In genomic region chr5:138945421-138946240, GRCh38 we compare ENCODE assay signal across 13 cellular contexts.
DNase-seq lines count a peak whose midpoint lies in the region; ATAC-seq, FAIRE-seq and TF ChIP-seq lines count a peak whose summit lies in the region.
"Had no signal": no experiment of that assay in that cellular context is flagged by ENCODE, and none has a peak within 500 bp of the region (broad histone marks: within the 10 kb centered on the region; RNA-seq: fewer than 3 reads in every experiment).

No MANE protein-coding gene starts in this region.

- FAIRE-seq in frontal cortex (lab: Jason Lieb, UNC): no peak
- FAIRE-seq: colon, keratinocyte had no signal

- no peak overlapping the region for H3K27ac ChIP-seq in brain microvascular endothelial cell
- H3K27ac ChIP-seq in upper lobe of left lung: no peak overlapping the region

- CTCF ChIA-PET in activated CD8-positive, alpha-beta T cell treated with anti-CD3 and anti-CD28 coated beads, Interleukin-2, amount 10 ng/mL, durations not matched to agents 7 days and 5 days (lab: Charles Lee): no interaction called here
- CTCF ChIA-PET in activated CD8-positive, alpha-beta T cell treated with anti-CD3 and anti-CD28 coated beads for 36 hours (lab: Charles Lee): no interaction called here

- peaks cover 11% of the 10 kb centered on the region for H3K4me1 Mint-ChIP-seq in activated CD8-positive, alpha-beta T cell treated with anti-CD3 and anti-CD28 coated beads, Interleukin-2, amount 10 ng/mL, durations not matched to agents 7 days and 5 days (ENCODE audit: low read depth)
- H3K4me1 Mint-ChIP-seq in activated CD8-positive, alpha-beta T cell treated with anti-CD3 and anti-CD28 coated beads for 36 hours (ENCODE audit: low read depth): peaks cover 6% of the 10 kb centered on the region
- H3K4me1 Mint-ChIP-seq in memory B cell: peaks cover 2% of the 10 kb centered on the region
- peaks cover 4 to 12% (median 8%) of the 10 kb centered on the region in 4 donors for H3K4me1 Mint-ChIP-seq in naive thymus-derived CD8-positive, alpha-beta T cell

- H3K36me3 Mint-ChIP-seq in activated CD8-positive, alpha-beta T cell treated with anti-CD3 and anti-CD28 coated beads, Interleukin-2, amount 10 ng/mL, durations not matched to agents 7 days and 5 days (ENCODE audit: low read depth): no peaks in the 10 kb centered on the region
- H3K36me3 Mint-ChIP-seq in activated CD8-positive, alpha-beta T cell treated with anti-CD3 and anti-CD28 coated beads for 36 hours (ENCODE audit: low read depth): peaks cover 3% of the 10 kb centered on the region
- H3K36me3 Mint-ChIP-seq in memory B cell: peaks cover 18% of the 10 kb centered on the region
- H3K36me3 Mint-ChIP-seq in naive thymus-derived CD8-positive, alpha-beta T cell: peaks cover 0 to 35% (median 26%) of the 10 kb centered on the region in 3 donors
- H3K36me3 Mint-ChIP-seq: natural killer cell treated with Interleukin-12 subunit alpha and Interleukin-12 subunit beta and Interleukin-15 and Interleukin-18, amount 100 ng/mL, for 72 hours had no signal

- H3K36me3 ChIP-seq in brain microvascular endothelial cell (replicated peaks): no peaks in the 10 kb centered on the region
- H3K36me3 ChIP-seq in upper lobe of left lung: peaks cover 0 to 20% (median 14%) of the 10 kb centered on the region in 4 donors

- H3K4me1 ChIP-seq in upper lobe of left lung: peaks cover 9 to 13% (median 10%) of the 10 kb centered on the region in 4 donors

- no peak for TF ChIP-seq POLR2A in upper lobe of left lung (IDR thresholded peaks at IDR 0.05)

- WGBS in upper lobe of left lung, 2 donors: 87 to 90% methylated on average over 18 to 19 of the region's 23 CpGs

- no peaks in the 10 kb centered on the region for H3K9me3 ChIP-seq in upper lobe of left lung

- no peaks in the 10 kb centered on the region for H3K27me3 Mint-ChIP-seq in activated CD8-positive, alpha-beta T cell treated with anti-CD3 and anti-CD28 coated beads, Interleukin-2, amount 10 ng/mL, durations not matched to agents 7 days and 5 days (ENCODE audit: low read depth)
- H3K27me3 Mint-ChIP-seq in activated CD8-positive, alpha-beta T cell treated with anti-CD3 and anti-CD28 coated beads for 36 hours: no peaks in the 10 kb centered on the region
- no peaks in the 10 kb centered on the region for H3K27me3 Mint-ChIP-seq in memory B cell
- no peaks in the 10 kb centered on the region for H3K27me3 Mint-ChIP-seq in naive thymus-derived CD8-positive, alpha-beta T cell
- H3K27me3 Mint-ChIP-seq: natural killer cell treated with Interleukin-12 subunit alpha and Interleukin-12 subunit beta and Interleukin-15 and Interleukin-18, amount 100 ng/mL, for 72 hours had no signal

- no peaks in the 10 kb centered on the region for H3K9me3 Mint-ChIP-seq in activated CD8-positive, alpha-beta T cell treated with anti-CD3 and anti-CD28 coated beads, Interleukin-2, amount 10 ng/mL, durations not matched to agents 7 days and 5 days (ENCODE audit: insufficient read depth)
- H3K9me3 Mint-ChIP-seq in activated CD8-positive, alpha-beta T cell treated with anti-CD3 and anti-CD28 coated beads for 36 hours: no peaks in the 10 kb centered on the region
- peaks cover 2% of the 10 kb centered on the region for H3K9me3 Mint-ChIP-seq in memory B cell
- H3K9me3 Mint-ChIP-seq in naive thymus-derived CD8-positive, alpha-beta T cell: peaks cover 0 to 14% (median 0%) of the 10 kb centered on the region in 9 donors
- H3K9me3 Mint-ChIP-seq: natural killer cell treated with Interleukin-12 subunit alpha and Interleukin-12 subunit beta and Interleukin-15 and Interleukin-18, amount 100 ng/mL, for 72 hours had no signal

- no peak for TF ChIP-seq CTCF in activated CD8-positive, alpha-beta T cell treated with anti-CD3 and anti-CD28 coated beads for 36 hours (IDR thresholded peaks at IDR 0.05)
- peak; percentile 48 for TF ChIP-seq CTCF in brain microvascular endothelial cell (IDR thresholded peaks at IDR 0.05; ENCODE audit: low read depth, low read length, missing control alignments)
- TF ChIP-seq CTCF in upper lobe of left lung (IDR thresholded peaks at IDR 0.05): no peak

- in situ Hi-C loops in brain microvascular endothelial cell (cut with HindIII; ENCODE audit: low pct_ligation_motif_present, low sequenced_read_pairs): no loop called here

- POLR2A ChIA-PET in activated CD8-positive, alpha-beta T cell treated with anti-CD3 and anti-CD28 coated beads, Interleukin-2, amount 10 ng/mL, durations not matched to agents 7 days and 5 days (lab: Charles Lee): no interaction called here
- POLR2A ChIA-PET in activated CD8-positive, alpha-beta T cell treated with anti-CD3 and anti-CD28 coated beads for 36 hours (lab: Charles Lee): no interaction called here
- POLR2A ChIA-PET in naive thymus-derived CD8-positive, alpha-beta T cell (lab: Charles Lee): no interaction called here

- no peak overlapping the region for H3K4me3 Mint-ChIP-seq in activated CD8-positive, alpha-beta T cell treated with anti-CD3 and anti-CD28 coated beads, Interleukin-2, amount 10 ng/mL, durations not matched to agents 7 days and 5 days
- H3K4me3 Mint-ChIP-seq in activated CD8-positive, alpha-beta T cell treated with anti-CD3 and anti-CD28 coated beads for 36 hours: no peak overlapping the region
- no peak overlapping the region for H3K4me3 Mint-ChIP-seq in memory B cell
- H3K4me3 Mint-ChIP-seq in naive thymus-derived CD8-positive, alpha-beta T cell: no peak overlapping the region
- H3K4me3 Mint-ChIP-seq: natural killer cell treated with Interleukin-12 subunit alpha and Interleukin-12 subunit beta and Interleukin-15 and Interleukin-18, amount 100 ng/mL, for 72 hours had no signal

- no peak for DNase-seq in activated CD8-positive, alpha-beta T cell treated with anti-CD3 and anti-CD28 coated beads, Interleukin-2, amount 10 ng/mL, durations not matched to agents 7 days and 5 days
- no peak for DNase-seq in activated CD8-positive, alpha-beta T cell treated with anti-CD3 and anti-CD28 coated beads for 36 hours
- DNase-seq in brain microvascular endothelial cell (no peak), memory B cell (ENCODE audit: low spot score in 2 of 2) (no peak), upper lobe of left lung (peak; percentile 17 to 57), frontal cortex (ENCODE audit: low spot score in 2 of 2) (no peak)
- DNase-seq in NK-92 treated with Interleukin-12 subunit alpha and Interleukin-12 subunit beta, amount 100 ng/mL, for 24 hours (lab: John Stamatoyannopoulos, UW): no peak
- DNase-seq in naive thymus-derived CD8-positive, alpha-beta T cell: no peak
- DNase-seq: KBM-7, NCI-H1930 had no signal

- no peak for ATAC-seq in activated CD8-positive, alpha-beta T cell treated with anti-CD3 and anti-CD28 coated beads, Interleukin-2, amount 10 ng/mL, durations not matched to agents 7 days and 5 days
- no peak for ATAC-seq in activated CD8-positive, alpha-beta T cell treated with anti-CD3 and anti-CD28 coated beads for 36 hours
- no peak for ATAC-seq in memory B cell (ENCODE audit: low read depth)
- no peak for ATAC-seq in upper lobe of left lung (ENCODE audit: low FRiP score in 2 of 2)
- ATAC-seq in naive thymus-derived CD8-positive, alpha-beta T cell: no peak

- H3K27ac Mint-ChIP-seq in activated CD8-positive, alpha-beta T cell treated with anti-CD3 and anti-CD28 coated beads, Interleukin-2, amount 10 ng/mL, durations not matched to agents 7 days and 5 days: peak overlapping the region; percentile 49
- H3K27ac Mint-ChIP-seq in activated CD8-positive, alpha-beta T cell treated with anti-CD3 and anti-CD28 coated beads for 36 hours: no peak overlapping the region
- H3K27ac Mint-ChIP-seq in memory B cell: peak overlapping the region; percentile 54
- peak overlapping the region in 1 of 10 donors; percentile 79 for H3K27ac Mint-ChIP-seq in naive thymus-derived CD8-positive, alpha-beta T cell
- H3K27ac Mint-ChIP-seq: natural killer cell treated with Interleukin-12 subunit alpha and Interleukin-12 subunit beta and Interleukin-15 and Interleukin-18, amount 100 ng/mL, for 72 hours had no signal

- TF ChIP-seq EP300 in upper lobe of left lung (IDR thresholded peaks at IDR 0.05): no peak

- no peak overlapping the region for H3K4me3 ChIP-seq in brain microvascular endothelial cell (ENCODE audit: low read depth, low read length)
- H3K4me3 ChIP-seq in upper lobe of left lung: no peak overlapping the region

- H3K27me3 ChIP-seq in brain microvascular endothelial cell (replicated peaks) (no peaks in the 10 kb centered on the region), upper lobe of left lung (no peaks in the 10 kb centered on the region)

- intact Hi-C loops in activated CD8-positive, alpha-beta T cell treated with anti-CD3 and anti-CD28 coated beads for 36 hours (cut with micrococcal nuclease): no loop called here

Comparison
In these comparisons a context has a peak if more than half of its experiments do, and no peak if none do; other contexts are left out.
1. DNase-seq: peak in upper lobe of left lung (2 of 2); none in activated CD8-positive, alpha-beta T cell treated with anti-CD3 and anti-CD28 coated beads, Interleukin-2, amount 10 ng/mL, durations not matched to agents 7 days and 5 days (single experiment), activated CD8-positive, alpha-beta T cell treated with anti-CD3 and anti-CD28 coated beads for 36 hours (single experiment), brain microvascular endothelial cell (single experiment), memory B cell (0 of 2), frontal cortex (0 of 2), NK-92 treated with Interleukin-12 subunit alpha and Interleukin-12 subunit beta, amount 100 ng/mL, for 24 hours (single experiment) and naive thymus-derived CD8-positive, alpha-beta T cell (0 of 10).